9 cellular contexts compared by ENCODE assay signal in genomic region chr10:22599048-22599561, GRCh38.
DNase-seq lines count a peak whose midpoint lies in the region; ATAC-seq, FAIRE-seq and TF ChIP-seq lines count a peak whose summit lies in the region.
"Had no signal": no experiment of that assay in that cellular context is flagged by ENCODE, and none has a peak within 500 bp of the region (broad histone marks: within the 10 kb centered on the region; RNA-seq: fewer than 3 reads in every experiment).

No MANE protein-coding gene starts in this region.

- POLR2A ChIA-PET in GM10248 (lab: Yijun Ruan, JAX): no interaction called here

- H3K4me3 Mint-ChIP-seq in T-helper 17 cell: peak overlapping the region; percentile 57

- no peak overlapping the region for H3K4me3 ChIP-seq in stomach

- FAIRE-seq in H54 (lab: Jason Lieb, UNC): peak; percentile 45

- no peak for TF ChIP-seq EP300 in stomach (IDR thresholded peaks at IDR 0.05)

- WGBS in stomach, 5 donors: 59 to 75% (median 68%) methylated on average over 4 of the region's 4 CpGs

- DNase-seq in AG20443 (ENCODE audit: low spot score) (peak; percentile 60), H54 (ENCODE audit: insufficient read length, low spot score) (peak; percentile 27), T-helper 17 cell (no peak), glomerular visceral epithelial cell (ENCODE audit: extremely low spot score) (peak; percentile 63), GM10248 (ENCODE audit: extremely low spot score) (no peak), UCSD-AML1 (lab: John Stamatoyannopoulos, UW; ENCODE audit: unreplicated experiment) (no peak), stomach (no peak)
- DNase-seq: left colon had no signal

- peak overlapping the region; percentile 94 for H3K27ac Mint-ChIP-seq in T-helper 17 cell

- H3K27me3 Mint-ChIP-seq in T-helper 17 cell: no peaks in the 10 kb centered on the region

- TF ChIP-seq CTCF in GM10248 (IDR thresholded peaks at IDR 0.05; ENCODE audit: control extremely low read depth, extremely low read depth, low read depth, missing control alignments): no peak
- no peak for TF ChIP-seq CTCF in stomach (IDR thresholded peaks at IDR 0.05)

- peaks cover 60% of the 10 kb centered on the region for H3K4me1 Mint-ChIP-seq in T-helper 17 cell

- peaks cover 0 to 16% (median 5%) of the 10 kb centered on the region in 4 donors for H3K36me3 ChIP-seq in stomach

- peaks cover 3% of the 10 kb centered on the region for H3K36me3 Mint-ChIP-seq in T-helper 17 cell (ENCODE audit: low read depth)

- CTCF ChIA-PET in GM10248 (lab: Yijun Ruan, JAX): interaction anchor here (1.2 to 2.1 kb wide), 3 partner anchors 16 to 25 kb away, joined by 3 to 4 read pairs (median 3); no protein-coding TSS in a partner anchor

- H3K27ac ChIP-seq in stomach: no peak overlapping the region

- intact Hi-C loops in stomach (cut with DNase I; ENCODE audit: low total_unique reads): no loop called here

- H3K27me3 ChIP-seq in stomach: no peaks in the 10 kb centered on the region

- H3K4me1 ChIP-seq in stomach: peaks cover 0 to 37% (median 9%) of the 10 kb centered on the region in 4 donors

- TF ChIP-seq POLR2A in H54 (IDR thresholded peaks at IDR 0.05; ENCODE audit: low read depth, low read length) (no peak), stomach (IDR thresholded peaks at IDR 0.05) (no peak)

- ATAC-seq in T-helper 17 cell: no peak
- ATAC-seq in HG02588 (IDR thresholded peaks at IDR 0.05; ENCODE audit: unreplicated experiment): no peak
- ATAC-seq: left colon had no signal

- H3K9me3 ChIP-seq in T-helper 17 cell (ENCODE audit: control insufficient read depth, low read length, poor library complexity, severe bottlenecking) (no peaks in the 10 kb centered on the region), stomach (no peaks in the 10 kb centered on the region)

Comparison
In these comparisons a context has a peak if more than half of its experiments do, and no peak if none do; other contexts are left out.
1. DNase-seq: peak in AG20443 (single experiment), H54 (single experiment) and glomerular visceral epithelial cell (single experiment); none in T-helper 17 cell (0 of 3), GM10248 (single experiment), UCSD-AML1 (single experiment) and stomach (single experiment).